ENCODE assay signal across 21 cellular contexts in genomic region chr6:132142768-132143167, GRCh38.
"Had no signal": no experiment of that assay in that cellular context is flagged by ENCODE, and none has a peak within 500 bp of the region (broad histone marks: within the 10 kb centered on the region; RNA-seq: fewer than 3 reads in every experiment).

No MANE protein-coding gene starts in this region.

- DNase-seq: activated CD4-positive, alpha-beta memory T cell treated with anti-CD3 and anti-CD28 coated beads for 36 hours; activated CD4-positive, alpha-beta T cell treated with anti-CD3 and anti-CD28 coated beads for 48 hours; activated naive CD4-positive, alpha-beta T cell treated with Interleukin-2 at 50 U/mL for 16 hours; activated naive CD8-positive, alpha-beta T cell treated with anti-CD3 and anti-CD28 coated beads, Interleukin-2, amount 10 ng/mL, durations not matched to agents 7 days and 5 days; activated T-cell treated with anti-CD3 and anti-CD28 coated beads, Interleukin-2, amount 50 U/mL, for 48 hours; amygdala; central memory CD4-positive, alpha-beta T cell; dorsolateral prefrontal cortex; effector memory CD8-positive, alpha-beta T cell; heart left ventricle; kidney glomerular epithelial cell; left ventricle myocardium inferior; naive thymus-derived CD8-positive, alpha-beta T cell; ovary; stimulated activated CD4-positive, alpha-beta T cell treated with anti-CD3 and anti-CD28 coated beads, Interleukin-4, amount 100 ng/mL, for 4 hours; stimulated activated naive CD8-positive, alpha-beta T cell treated with anti-CD3 and anti-CD28 coated beads, Interleukin-15, Interleukin-2, amounts not matched to agents 100 U/mL and 50 U/mL, for 24 hours; T-helper 2 cell had no signal

- H3K9ac ChIP-seq: neural progenitor cell had no signal

- H3K4me2 ChIP-seq: neural progenitor cell had no signal

- H3K4me3 ChIP-seq: dorsolateral prefrontal cortex, heart left ventricle, left ventricle myocardium inferior, neural progenitor cell, ovary, prostate gland, tibial nerve had no signal

- H2AFZ ChIP-seq: neural progenitor cell had no signal

- H3K27me3 ChIP-seq: dorsolateral prefrontal cortex, heart left ventricle, neural progenitor cell, ovary, tibial nerve had no signal

- H3K4me1 ChIP-seq: left ventricle myocardium inferior, neural progenitor cell, prostate gland, tibial nerve had no signal

- ATAC-seq: effector memory CD8-positive, alpha-beta T cell; esophagus mucosa; heart left ventricle; naive thymus-derived CD8-positive, alpha-beta T cell; stimulated activated naive CD8-positive, alpha-beta T cell treated with anti-CD3 and anti-CD28 coated beads, Interleukin-15, Interleukin-2, amounts not matched to agents 100 U/mL and 50 U/mL, for 24 hours had no signal

- H3K27ac ChIP-seq: dorsolateral prefrontal cortex, left ventricle myocardium inferior, neural progenitor cell, ovary, prostate gland, tibial nerve had no signal

- H3K36me3 ChIP-seq: heart left ventricle, left ventricle myocardium inferior, neural progenitor cell, ovary, prostate gland, tibial nerve had no signal

- H3K9me3 ChIP-seq: heart left ventricle, left ventricle myocardium inferior, ovary, prostate gland, tibial nerve had no signal
